22 cellular contexts compared by ENCODE assay signal in genomic region chrX:18291006-18291545, GRCh38.
DNase-seq lines count a peak whose midpoint lies in the region; ATAC-seq and TF ChIP-seq lines count a peak whose summit lies in the region.
"Had no signal": no experiment of that assay in that cellular context is flagged by ENCODE, and none has a peak within 500 bp of the region (broad histone marks: within the 10 kb centered on the region; RNA-seq: fewer than 3 reads in every experiment).

No MANE protein-coding gene starts in this region.

- peak; percentile 2 for DNase-seq in AG04449 (ENCODE audit: low read depth, low spot score)
- no peak for DNase-seq in HEK293T (ENCODE audit: extremely low spot score)
- DNase-seq in brain microvascular endothelial cell = peak; percentile 0
- peak; percentile 59 to 74 for DNase-seq in foreskin fibroblast
- no peak for DNase-seq in anterior cingulate cortex (lab: John Stamatoyannopoulos, UW)
- DNase-seq in COLO668 (lab: John Stamatoyannopoulos, UW; ENCODE audit: unreplicated experiment) = no peak
- DNase-seq in RKO (ENCODE audit: low spot score) = no peak
- DNase-seq: activated CD4-positive, alpha-beta T cell treated with anti-CD3 and anti-CD28 coated beads, Interleukin-2, amount 10 ng/mL, durations not matched to agents 24 days and 14 days; activated CD8-positive, alpha-beta memory T cell treated with anti-CD3 and anti-CD28 coated beads, Interleukin-2, amount 50 U/mL, for 4 hours; activated gamma-delta T cell; Calu3; foreskin melanocyte; hypothalamus; mammary epithelial cell; NCI-H1436; NCI-H774; ovary; SIG-M5 had no signal

- POLR2A ChIA-PET in AG04449 (lab: Yijun Ruan, JAX) (no interaction called here), HEK293T (lab: Yijun Ruan, JAX) (interaction anchor here (1.5 kb wide), 1 partner anchor 64 kb away, joined by 3 read pairs; the partner anchor contains the start of gene SCML2)

- in situ Hi-C loops in brain microvascular endothelial cell (cut with HindIII; ENCODE audit: low pct_ligation_motif_present, low sequenced_read_pairs) = no loop called here

- H3K4me3 ChIP-seq in AG04449 (ENCODE audit: low read depth, low read length) (no peak overlapping the region), brain microvascular endothelial cell (ENCODE audit: low read depth, low read length) (no peak overlapping the region), foreskin fibroblast (ENCODE audit: low read depth in 1 of 2, low read length in 2 of 2) (no peak overlapping the region)
- H3K4me3 ChIP-seq: BLaER1 treated with 17β-estradiol and CSF1 and Interleukin-3, amounts not matched to agents 10 nM and 100 nM; ovary; right atrium auricular region had no signal

- CTCF ChIA-PET in AG04449 (lab: Yijun Ruan, JAX) = no interaction called here
- CTCF ChIA-PET in HEK293T (lab: Yijun Ruan, JAX) = interaction anchor here (0.8 kb wide), 1 partner anchor 393 kb away, joined by 3 read pairs; no protein-coding TSS in a partner anchor

- no peak for ATAC-seq in SK-N-SH treated with all-trans-retinoic acid at 6 μM for 48 hours

- no peaks in the 10 kb centered on the region for H3K27me3 ChIP-seq in brain microvascular endothelial cell (replicated peaks)
- H3K27me3 ChIP-seq: ovary, right atrium auricular region had no signal

- TF ChIP-seq CTCF in AG04449 (IDR thresholded peaks at IDR 0.05; ENCODE audit: insufficient read depth, low read length, missing control alignments) = no peak
- no peak for TF ChIP-seq CTCF in brain microvascular endothelial cell (IDR thresholded peaks at IDR 0.05; ENCODE audit: low read depth, low read length, missing control alignments)
- no peak for TF ChIP-seq CTCF in foreskin fibroblast (IDR thresholded peaks at IDR 0.05; ENCODE audit: low read depth, low read length)

- H3K36me3 ChIP-seq in brain microvascular endothelial cell (replicated peaks) = no peaks in the 10 kb centered on the region
- H3K36me3 ChIP-seq: BLaER1 treated with 17β-estradiol and CSF1 and Interleukin-3, amounts not matched to agents 10 nM and 100 nM; ovary; right atrium auricular region had no signal

- no peak overlapping the region for H3K27ac ChIP-seq in brain microvascular endothelial cell
- H3K27ac ChIP-seq: BLaER1 treated with 17β-estradiol and CSF1 and Interleukin-3, amounts not matched to agents 10 nM and 100 nM; HL-60; ovary; right atrium auricular region had no signal

TF ChIP-seq in HEK293T, 16 proteins besides CTCF, POLR2A, EP300 and RAD21:
- TF ChIP-seq PKNOX1 (IDR thresholded peaks at IDR 0.05) (peak; percentile 39; the same call in 1 of the 2 replicates), BHLHE40 (IDR thresholded peaks at IDR 0.05; ENCODE audit: borderline replicate concordance) (no peak)

TF ChIP-seq in SK-N-SH treated with all-trans-retinoic acid at 6 μM for 48 hours, 23 proteins besides CTCF, POLR2A, EP300 and RAD21:
- no peak for TF ChIP-seq RARB (CRISPR knock-in tag; IDR thresholded peaks at IDR 0.05)
- no peak for TF ChIP-seq SNAI2 (CRISPR knock-in tag; IDR thresholded peaks at IDR 0.05)
- no peak for TF ChIP-seq OSR1 (CRISPR knock-in tag; IDR thresholded peaks at IDR 0.05)
- TF ChIP-seq ZNF8 (CRISPR knock-in tag; IDR thresholded peaks at IDR 0.05) = no peak
- TF ChIP-seq ZFP3 (CRISPR knock-in tag; IDR thresholded peaks at IDR 0.05) = no peak
- no peak for TF ChIP-seq CSDC2 (CRISPR knock-in tag; IDR thresholded peaks at IDR 0.05)
- TF ChIP-seq PATZ1 (CRISPR knock-in tag; IDR thresholded peaks at IDR 0.05; ENCODE audit: borderline replicate concordance) = no peak
- TF ChIP-seq BACH2 (CRISPR knock-in tag; IDR thresholded peaks at IDR 0.05; ENCODE audit: borderline replicate concordance) = no peak
- no peak for TF ChIP-seq ZNF565 (CRISPR knock-in tag; conservative IDR thresholded peaks at IDR 0.05; ENCODE audit: low read depth)
- no peak for TF ChIP-seq CSRNP3 (CRISPR knock-in tag; IDR thresholded peaks at IDR 0.05)
- no peak for TF ChIP-seq CREB5 (CRISPR knock-in tag; IDR thresholded peaks at IDR 0.05; ENCODE audit: low read depth)
- no peak for TF ChIP-seq ESRRG (CRISPR knock-in tag; IDR thresholded peaks at IDR 0.05)
- no peak for TF ChIP-seq ISL1 (CRISPR knock-in tag; IDR thresholded peaks at IDR 0.05)
- TF ChIP-seq GLIS3 (CRISPR knock-in tag; IDR thresholded peaks at IDR 0.05) = no peak
- no peak for TF ChIP-seq TOX (CRISPR knock-in tag; IDR thresholded peaks at IDR 0.05; ENCODE audit: borderline replicate concordance)
- TF ChIP-seq POU6F1 (CRISPR knock-in tag; IDR thresholded peaks at IDR 0.05; ENCODE audit: borderline replicate concordance, low read depth) = no peak
- TF ChIP-seq ZFP30 (CRISPR knock-in tag; IDR thresholded peaks at IDR 0.05) = no peak
- no peak for TF ChIP-seq ZC3H10 (CRISPR knock-in tag; IDR thresholded peaks at IDR 0.05)
- no peak for TF ChIP-seq PPARA (CRISPR knock-in tag; IDR thresholded peaks at IDR 0.05; ENCODE audit: borderline replicate concordance)
TF ChIP-seq in SK-N-SH treated with all-trans-retinoic acid at 6 μM for 48 hours: peak in this region for 0.

Comparison
In these comparisons a context has a peak if more than half of its experiments do, and no peak if none do; other contexts are left out.
1. DNase-seq: peak in AG04449 (single experiment), brain microvascular endothelial cell (single experiment) and foreskin fibroblast (2 of 2); none in HEK293T (single experiment), anterior cingulate cortex (0 of 58), COLO668 (single experiment) and RKO (single experiment).